Comparison of ENCODE assay signal across 1 cellular context in genomic region chr16:81669473-81670350, GRCh38.
TF ChIP-seq lines count a peak whose summit lies in the region.

No MANE protein-coding gene starts in this region.

TF ChIP-seq in HEK293, 187 proteins besides CTCF, POLR2A, EP300 and RAD21:
- TF ChIP-seq ZFHX2 (tag by site-specific recombination; conservative IDR thresholded peaks at IDR 0.05) (peak; percentile 65), ZNF112 (tag by site-specific recombination; IDR thresholded peaks at IDR 0.05) (no peak), ZSCAN16 (tag by site-specific recombination; IDR thresholded peaks at IDR 0.05) (no peak), KLF9 (tag by site-specific recombination; IDR thresholded peaks at IDR 0.05; ENCODE audit: low read depth) (peak; percentile 25; the same call in 1 of the 2 replicates), ZNF169 (tag by site-specific recombination; IDR thresholded peaks at IDR 0.05) (no peak), OSR2 (tag by site-specific recombination; IDR thresholded peaks at IDR 0.05) (no peak), EGR2 (tag by site-specific recombination; IDR thresholded peaks at IDR 0.05; ENCODE audit: low read depth) (peak; percentile 83), ZNF138 (tag by site-specific recombination; IDR thresholded peaks at IDR 0.05; ENCODE audit: borderline replicate concordance) (no peak), TCF7L2 (IDR thresholded peaks at IDR 0.05; ENCODE audit: borderline replicate concordance, low read depth, low read length) (no peak)
- TF ChIP-seq, protein P1, sequence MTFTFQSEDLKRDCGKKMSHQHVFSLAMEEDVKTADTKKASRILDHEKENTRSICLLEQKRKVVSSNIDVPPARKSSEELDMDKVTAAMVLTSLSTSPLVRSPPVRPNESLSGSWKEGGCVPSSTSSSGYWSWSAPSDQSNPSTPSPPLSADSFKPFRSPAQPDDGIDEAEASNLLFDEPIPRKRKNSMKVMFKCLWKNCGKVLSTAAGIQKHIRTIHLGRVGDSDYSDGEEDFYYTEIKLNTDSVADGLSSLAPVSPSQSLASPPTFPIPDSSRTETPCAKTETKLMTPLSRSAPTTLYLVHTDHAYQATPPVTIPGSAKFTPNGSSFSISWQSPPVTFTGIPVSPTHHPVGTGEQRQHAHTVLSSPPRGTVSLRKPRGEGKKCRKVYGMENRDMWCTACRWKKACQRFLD (tag by site-specific recombination; IDR thresholded peaks at IDR 0.05): no peak
- TF ChIP-seq, protein P2, sequence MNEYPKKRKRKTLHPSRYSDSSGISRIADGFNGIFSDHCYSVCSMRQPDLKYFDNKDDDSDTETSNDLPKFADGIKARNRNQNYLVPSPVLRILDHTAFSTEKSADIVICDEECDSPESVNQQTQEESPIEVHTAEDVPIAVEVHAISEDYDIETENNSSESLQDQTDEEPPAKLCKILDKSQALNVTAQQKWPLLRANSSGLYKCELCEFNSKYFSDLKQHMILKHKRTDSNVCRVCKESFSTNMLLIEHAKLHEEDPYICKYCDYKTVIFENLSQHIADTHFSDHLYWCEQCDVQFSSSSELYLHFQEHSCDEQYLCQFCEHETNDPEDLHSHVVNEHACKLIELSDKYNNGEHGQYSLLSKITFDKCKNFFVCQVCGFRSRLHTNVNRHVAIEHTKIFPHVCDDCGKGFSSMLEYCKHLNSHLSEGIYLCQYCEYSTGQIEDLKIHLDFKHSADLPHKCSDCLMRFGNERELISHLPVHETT (tag by site-specific recombination; IDR thresholded peaks at IDR 0.05): no peak
- TF ChIP-seq, protein P3, sequence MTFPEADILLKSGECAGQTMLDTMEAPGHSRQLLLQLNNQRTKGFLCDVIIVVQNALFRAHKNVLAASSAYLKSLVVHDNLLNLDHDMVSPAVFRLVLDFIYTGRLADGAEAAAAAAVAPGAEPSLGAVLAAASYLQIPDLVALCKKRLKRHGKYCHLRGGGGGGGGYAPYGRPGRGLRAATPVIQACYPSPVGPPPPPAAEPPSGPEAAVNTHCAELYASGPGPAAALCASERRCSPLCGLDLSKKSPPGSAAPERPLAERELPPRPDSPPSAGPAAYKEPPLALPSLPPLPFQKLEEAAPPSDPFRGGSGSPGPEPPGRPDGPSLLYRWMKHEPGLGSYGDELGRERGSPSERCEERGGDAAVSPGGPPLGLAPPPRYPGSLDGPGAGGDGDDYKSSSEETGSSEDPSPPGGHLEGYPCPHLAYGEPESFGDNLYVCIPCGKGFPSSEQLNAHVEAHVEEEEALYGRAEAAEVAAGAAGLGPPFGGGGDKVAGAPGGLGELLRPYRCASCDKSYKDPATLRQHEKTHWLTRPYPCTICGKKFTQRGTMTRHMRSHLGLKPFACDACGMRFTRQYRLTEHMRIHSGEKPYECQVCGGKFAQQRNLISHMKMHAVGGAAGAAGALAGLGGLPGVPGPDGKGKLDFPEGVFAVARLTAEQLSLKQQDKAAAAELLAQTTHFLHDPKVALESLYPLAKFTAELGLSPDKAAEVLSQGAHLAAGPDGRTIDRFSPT (tag by site-specific recombination; IDR thresholded peaks at IDR 0.05): no peak
